8 cellular contexts compared by ENCODE assay signal in the genomic region with DNA sequence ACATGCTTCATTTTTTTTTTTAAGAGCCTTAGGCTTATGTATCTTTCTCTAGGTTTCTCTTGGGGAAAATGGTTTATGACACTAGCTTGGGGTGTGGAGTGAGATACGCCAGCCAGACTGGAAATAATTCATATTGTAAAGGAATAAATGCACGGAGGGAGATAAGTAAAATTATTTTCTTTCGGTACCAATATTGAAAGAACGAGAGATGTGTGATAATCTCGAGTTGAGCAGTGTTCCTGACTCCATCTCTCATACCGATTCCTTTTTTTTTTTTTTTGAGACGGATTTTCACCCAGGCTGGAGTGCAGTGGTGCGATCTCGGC. TPM values are rescaled to one million over a fixed set of nuclear protein-coding genes. Genes with fewer than 3 reads are reported as not detected.
A peak's percentile ranks its signal among the peaks of the same experiment; 100 is the strongest.
DNase-seq lines count a peak whose midpoint lies in the region; ATAC-seq and TF ChIP-seq lines count a peak whose summit lies in the region.

No MANE protein-coding gene starts in this region.

- CTCF ChIA-PET in activated CD8-positive, alpha-beta T cell treated with anti-CD3 and anti-CD28 coated beads, Interleukin-2, amount 10 ng/mL, durations not matched to agents 7 days and 5 days (lab: Charles Lee), result interaction anchor here (0.9 to 2.8 kb wide), 6 partner anchors 16 to 83 kb away, joined by 3 to 23 read pairs (median 5); no protein-coding TSS in a partner anchor

- H4K20me1 ChIP-seq in smooth muscle cell (ENCODE audit: low read depth), result peaks cover 53% of the 10 kb centered on the region

- H3K4me1 ChIP-seq in iPS DF 6.9 (ENCODE audit: control insufficient read depth, insufficient read depth, low read length) (peaks cover 2% of the 10 kb centered on the region; the same call in 1 of the 2 replicates), smooth muscle cell (ENCODE audit: low read depth) (peaks cover 17% of the 10 kb centered on the region), mucosa of descending colon (ENCODE audit: low read depth) (peaks cover under 1% of the 10 kb centered on the region)

- H3K9me3 Mint-ChIP-seq in activated CD8-positive, alpha-beta T cell treated with anti-CD3 and anti-CD28 coated beads, Interleukin-2, amount 10 ng/mL, durations not matched to agents 7 days and 5 days (ENCODE audit: insufficient read depth), result no peaks in the 10 kb centered on the region

- peaks cover 62% of the 10 kb centered on the region for H3K4me1 Mint-ChIP-seq in activated CD8-positive, alpha-beta T cell treated with anti-CD3 and anti-CD28 coated beads, Interleukin-2, amount 10 ng/mL, durations not matched to agents 7 days and 5 days (ENCODE audit: low read depth)

- H3K9ac ChIP-seq in smooth muscle cell (ENCODE audit: low read depth), result peak overlapping the region; percentile 83

- DNase-seq in HFF-Myc (ENCODE audit: extremely low read depth, low read depth) (no peak), iPS DF 6.9 (ENCODE audit: low read depth, low spot score) (no peak), smooth muscle cell (lab: John Stamatoyannopoulos, UW; ENCODE audit: unreplicated experiment) (no peak), RPMI8226 (no peak), mucosa of descending colon (no peak)
- no peak for DNase-seq in activated CD8-positive, alpha-beta T cell treated with anti-CD3 and anti-CD28 coated beads, Interleukin-2, amount 10 ng/mL, durations not matched to agents 7 days and 5 days

- H3K4me2 ChIP-seq in smooth muscle cell, result peak overlapping the region; percentile 90

- no peak overlapping the region for H3K27ac ChIP-seq in iPS DF 6.9 (ENCODE audit: low read length)
- peak overlapping the region; percentile 78 for H3K27ac ChIP-seq in smooth muscle cell (ENCODE audit: low read depth)

- intact Hi-C loops in mucosa of descending colon (cut with DNase I, micrococcal nuclease), result no loop called here

- TF ChIP-seq CTCF in HFF-Myc (IDR thresholded peaks at IDR 0.05; ENCODE audit: low read depth, low read length, missing control alignments), result no peak
- no peak for TF ChIP-seq CTCF in smooth muscle cell (IDR thresholded peaks at IDR 0.05; ENCODE audit: borderline replicate concordance, insufficient read depth, poor library complexity, severe bottlenecking)
- no peak for TF ChIP-seq CTCF in mucosa of descending colon (IDR thresholded peaks at IDR 0.05)

- H3K9me3 ChIP-seq in iPS DF 6.9 (ENCODE audit: control insufficient read depth, insufficient read depth, low read length) (no peaks in the 10 kb centered on the region), smooth muscle cell (replicated peaks; ENCODE audit: low read depth) (no peaks in the 10 kb centered on the region), mucosa of descending colon (no peaks in the 10 kb centered on the region)

- ATAC-seq in activated CD8-positive, alpha-beta T cell treated with anti-CD3 and anti-CD28 coated beads, Interleukin-2, amount 10 ng/mL, durations not matched to agents 7 days and 5 days, result no peak
- ATAC-seq in mucosa of descending colon (no peak), GM21529 (IDR thresholded peaks at IDR 0.05; ENCODE audit: unreplicated experiment) (no peak)
- no peak for ATAC-seq in activated CD4-positive, CD25-positive, alpha-beta regulatory T cell treated with anti-CD3 and anti-CD28 coated beads, Interleukin-2, amount 50 U/mL, for 24 hours

- POLR2A ChIA-PET in activated CD8-positive, alpha-beta T cell treated with anti-CD3 and anti-CD28 coated beads, Interleukin-2, amount 10 ng/mL, durations not matched to agents 7 days and 5 days (lab: Charles Lee), result interaction anchor here (0.9 to 2.4 kb wide), 4 partner anchors 10 to 96 kb away, joined by 3 to 10 read pairs (median 4); partner anchors contain the start of gene DIMT1

- H3K4me3 Mint-ChIP-seq in activated CD8-positive, alpha-beta T cell treated with anti-CD3 and anti-CD28 coated beads, Interleukin-2, amount 10 ng/mL, durations not matched to agents 7 days and 5 days, result peak overlapping the region; percentile 100

- H2AFZ ChIP-seq in smooth muscle cell (ENCODE audit: low read depth), result peak overlapping the region; percentile 88

- peaks cover 63% of the 10 kb centered on the region for H3K79me2 ChIP-seq in smooth muscle cell (ENCODE audit: low read depth)

- no CpG with 5 or more reads among the region's 9 CpGs for WGBS in iPS DF 6.9 (ENCODE audit: insufficient coverage, insufficient read length)
- WGBS in smooth muscle cell (ENCODE audit: low lambda C conversion rate), result 14% methylated on average over 9 of the region's 9 CpGs

- H3F3A ChIP-seq in smooth muscle cell (ENCODE audit: low read depth), result peaks cover 7% of the 10 kb centered on the region

- no peaks in the 10 kb centered on the region for H3K27me3 Mint-ChIP-seq in activated CD8-positive, alpha-beta T cell treated with anti-CD3 and anti-CD28 coated beads, Interleukin-2, amount 10 ng/mL, durations not matched to agents 7 days and 5 days (ENCODE audit: low read depth)

- H3K36me3 ChIP-seq in iPS DF 6.9 (ENCODE audit: control insufficient read depth, insufficient read depth, low read length), result no peaks in the 10 kb centered on the region
- H3K36me3 ChIP-seq in smooth muscle cell (ENCODE audit: low read depth), result no peaks in the 10 kb centered on the region
- H3K36me3 ChIP-seq in mucosa of descending colon (ENCODE audit: low read depth), result no peaks in the 10 kb centered on the region

- peak overlapping the region; percentile 100 for H3K27ac Mint-ChIP-seq in activated CD8-positive, alpha-beta T cell treated with anti-CD3 and anti-CD28 coated beads, Interleukin-2, amount 10 ng/mL, durations not matched to agents 7 days and 5 days

- H3K4me3 ChIP-seq in HFF-Myc (replicated peaks; ENCODE audit: low read depth, low read length), result peak overlapping the region; percentile 78
- H3K4me3 ChIP-seq in iPS DF 6.9 (ENCODE audit: low read length), result peak overlapping the region; percentile 79; the same call in 1 of the 2 replicates
- peak overlapping the region; percentile 85 for H3K4me3 ChIP-seq in smooth muscle cell
- H3K4me3 ChIP-seq in mucosa of descending colon, result no peak overlapping the region

- peaks cover 51% of the 10 kb centered on the region for H3K36me3 Mint-ChIP-seq in activated CD8-positive, alpha-beta T cell treated with anti-CD3 and anti-CD28 coated beads, Interleukin-2, amount 10 ng/mL, durations not matched to agents 7 days and 5 days (ENCODE audit: low read depth)

- H3K27me3 ChIP-seq in iPS DF 6.9 (ENCODE audit: control insufficient read depth, insufficient read depth, low read length), result no peaks in the 10 kb centered on the region; the same call in 1 of the 2 replicates
- no peaks in the 10 kb centered on the region for H3K27me3 ChIP-seq in smooth muscle cell (ENCODE audit: low read depth)

RNA-seq across cellular contexts. Expression of gene KIF2A, which starts 1.3 kb away (rescaled TPM):
- total RNA-seq in activated CD8-positive, alpha-beta T cell treated with anti-CD3 and anti-CD28 coated beads, Interleukin-2, amount 10 ng/mL, durations not matched to agents 7 days and 5 days, result 100 to 1,000 TPM; 149 to 151 TPM
- total RNA-seq in smooth muscle cell, result 67.8 and 89.2 TPM in 2 replicates
- 34.4 and 36.4 TPM in 2 replicates for polyA plus RNA-seq in smooth muscle cell
- 10 to 100 TPM; 34.2 to 43.3 (median 41.8) TPM for total RNA-seq in mucosa of descending colon
